ENCODE assay signal across 26 cellular contexts in the genomic region with DNA sequence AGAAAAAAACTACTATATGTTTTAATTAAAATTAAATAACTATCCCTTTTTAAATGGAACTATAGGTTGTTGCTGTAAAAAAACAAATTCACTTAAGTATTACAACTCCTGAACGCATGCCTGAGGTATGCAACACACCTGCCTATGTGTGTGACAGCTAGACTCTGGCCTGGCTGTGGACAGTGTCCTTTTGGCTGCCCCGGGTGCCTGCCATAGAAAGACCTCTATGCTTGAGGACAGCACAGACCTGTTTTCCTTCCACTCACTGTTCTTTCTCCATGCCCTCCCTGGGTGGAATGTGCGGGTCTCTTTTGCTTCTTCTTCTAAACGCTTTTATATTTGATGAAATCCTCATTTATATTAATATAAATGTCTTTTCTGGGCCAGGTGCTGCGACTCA.
"Had no signal": no experiment of that assay in that cellular context is flagged by ENCODE, and none has a peak within 500 bp of the region (broad histone marks: within the 10 kb centered on the region; RNA-seq: fewer than 3 reads in every experiment).

No MANE protein-coding gene starts in this region.

- DNase-seq: colonic mucosa; cortex of kidney; effector CD8-positive, alpha-beta T cell; effector memory CD8-positive, alpha-beta T cell; endodermal cell; foreskin keratinocyte; heart left ventricle; hypothalamus; immature natural killer cell; islet precursor cell; kidney; kidney glomerular epithelial cell; left colon; left lung; left ventricle myocardium superior; lower lobe of right lung; mesenchymal stem cell; naive thymus-derived CD4-positive, alpha-beta T cell had no signal

- ATAC-seq: effector memory CD8-positive, alpha-beta T cell; foreskin keratinocyte; gastroesophageal sphincter; heart left ventricle; left colon; left lung; left ventricle myocardium superior; lower lobe of right lung; naive thymus-derived CD4-positive, alpha-beta T cell had no signal

- H3K27me3 ChIP-seq: colonic mucosa, esophagus muscularis mucosa, foreskin keratinocyte, gastroesophageal sphincter, heart left ventricle, hepatocyte, left lung had no signal

- FAIRE-seq: endometrium, endothelial cell of umbilical vein, frontal cortex, kidney had no signal

- H3K36me3 Mint-ChIP-seq: mesothelial cell of epicardium; naive thymus-derived CD4-positive, alpha-beta T cell had no signal

- H3K9me3 Mint-ChIP-seq: dendritic cell treated with granulocyte-macrophage colony-stimulating factor and Interleukin-4, amounts not matched to agents 40 ng/mL and 50 ng/mL, for 4 days; effector memory CD8-positive, alpha-beta T cell; endodermal cell; immature natural killer cell; mesothelial cell of epicardium; naive thymus-derived CD4-positive, alpha-beta T cell had no signal

- H3K4me3 Mint-ChIP-seq: dendritic cell treated with granulocyte-macrophage colony-stimulating factor and Interleukin-4, amounts not matched to agents 40 ng/mL and 50 ng/mL, for 4 days; effector memory CD8-positive, alpha-beta T cell; endodermal cell; immature natural killer cell; mesothelial cell of epicardium; naive thymus-derived CD4-positive, alpha-beta T cell had no signal

- H3K27me3 Mint-ChIP-seq: dendritic cell treated with granulocyte-macrophage colony-stimulating factor and Interleukin-4, amounts not matched to agents 40 ng/mL and 50 ng/mL, for 4 days; effector memory CD8-positive, alpha-beta T cell; naive thymus-derived CD4-positive, alpha-beta T cell had no signal

- H3K79me2 ChIP-seq: hepatocyte had no signal

- H3K4me3 ChIP-seq: colonic mucosa, esophagus muscularis mucosa, gastroesophageal sphincter, heart left ventricle, hepatocyte, left lung, lower lobe of right lung had no signal

- H3K36me3 ChIP-seq: colonic mucosa, esophagus muscularis mucosa, gastroesophageal sphincter, heart left ventricle, left lung, lower lobe of right lung had no signal

- H3K4me2 ChIP-seq: hepatocyte had no signal

- H2AFZ ChIP-seq: hepatocyte had no signal

- H3K27ac Mint-ChIP-seq: dendritic cell treated with granulocyte-macrophage colony-stimulating factor and Interleukin-4, amounts not matched to agents 40 ng/mL and 50 ng/mL, for 4 days; endodermal cell; immature natural killer cell; mesothelial cell of epicardium; naive thymus-derived CD4-positive, alpha-beta T cell had no signal

- H3K4me1 ChIP-seq: colonic mucosa, foreskin keratinocyte, heart left ventricle, left lung, lower lobe of right lung had no signal

- H3K4me1 Mint-ChIP-seq: endodermal cell, immature natural killer cell had no signal

- H3K9me3 ChIP-seq: colonic mucosa, esophagus muscularis mucosa, gastroesophageal sphincter, heart left ventricle, left lung, lower lobe of right lung had no signal

- H3K27ac ChIP-seq: colonic mucosa, esophagus muscularis mucosa, foreskin keratinocyte, gastroesophageal sphincter, heart left ventricle, hepatocyte, left lung, lower lobe of right lung had no signal
